20 cellular contexts compared by ENCODE assay signal in the genomic region with DNA sequence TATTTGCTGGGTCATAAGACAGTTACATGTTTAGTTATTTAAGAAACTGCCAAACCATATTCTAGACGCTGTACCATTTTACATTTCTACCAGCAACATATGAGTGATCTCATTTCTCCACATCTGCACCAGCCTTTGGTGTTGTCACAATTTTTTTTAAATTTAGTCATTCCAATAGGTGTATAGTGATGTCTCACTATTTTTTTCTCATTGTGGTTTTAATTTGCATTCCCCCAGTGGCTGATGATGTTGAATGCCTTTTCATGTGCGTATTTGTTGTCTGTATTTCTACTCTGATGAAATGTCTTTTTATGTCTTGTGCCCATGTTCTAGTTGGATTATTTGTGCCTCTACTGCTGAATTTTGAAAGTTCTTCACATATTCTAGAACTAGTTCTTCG. TPM values are rescaled to one million over a fixed set of nuclear protein-coding genes. Genes with fewer than 3 reads are reported as not detected.
"Had no signal": no experiment of that assay in that cellular context is flagged by ENCODE, and none has a peak within 500 bp of the region (broad histone marks: within the 10 kb centered on the region; RNA-seq: fewer than 3 reads in every experiment).

No MANE protein-coding gene starts in this region.

- ATAC-seq: esophagus mucosa; left lung; mucosa of descending colon; naive thymus-derived CD4-positive, alpha-beta T cell had no signal

- H3K79me2 ChIP-seq: parathyroid adenoma had no signal

- H3K4me1 Mint-ChIP-seq: naive thymus-derived CD4-positive, alpha-beta T cell had no signal

- H3K27ac ChIP-seq: colonic mucosa, left lung, parathyroid adenoma, sigmoid colon, tibial nerve had no signal

- H3K36me3 ChIP-seq: colonic mucosa, left lung, sigmoid colon, tibial nerve had no signal

- H3K4me3 Mint-ChIP-seq: naive thymus-derived CD4-positive, alpha-beta T cell had no signal

- H3K27me3 ChIP-seq: colonic mucosa, sigmoid colon, tibial nerve had no signal

- H3K4me3 ChIP-seq: colonic mucosa, left lung, mucosa of descending colon, sigmoid colon, tibial nerve had no signal

- H3K36me3 Mint-ChIP-seq: naive thymus-derived CD4-positive, alpha-beta T cell had no signal

- H3K27ac Mint-ChIP-seq: activated T-helper 2 cell treated with anti-CD3 and anti-CD28 coated beads, Interferon-gamma antibody, Interleukin-2, Interleukin-4, amounts not matched to agents 10 μg/mL and 5 μg/mL and 100 μg/mL, durations not matched to agents 14 hours and 24 hours and 36 hours; naive thymus-derived CD4-positive, alpha-beta T cell had no signal

- H2AFZ ChIP-seq: parathyroid adenoma had no signal

- H3K9me3 ChIP-seq: colonic mucosa, left lung, mucosa of descending colon, sigmoid colon, tibial nerve had no signal

- H3K9ac ChIP-seq: parathyroid adenoma had no signal

- DNase-seq: activated CD4-positive, alpha-beta T cell treated with anti-CD3 and anti-CD28 coated beads, Interleukin-2, amount 50 U/mL, for 1 hour; activated CD4-positive, CD25-positive, alpha-beta regulatory T cell; activated naive CD4-positive, alpha-beta T cell treated with anti-CD3 and anti-CD28 coated beads, Interleukin-2, amount 50 U/mL, for 16 hours; caudate nucleus; colonic mucosa; hypothalamus; kidney; left lung; mucosa of descending colon; naive thymus-derived CD4-positive, alpha-beta T cell; sigmoid colon; stimulated activated CD4-positive, alpha-beta T cell treated with anti-CD3 and anti-CD28 coated beads, Interleukin-12 subunit alpha, Interleukin-12 subunit beta, amount 100 ng/mL, for 4 hours; stimulated activated CD4-positive, alpha-beta T cell treated with anti-CD3 and anti-CD28 coated beads, Interleukin-2, amount 100 ng/mL, for 24 hours; stimulated activated naive CD4-positive, alpha-beta T cell treated with Interleukin-2 at 50 U/mL for 16 hours; substantia nigra; T-helper 2 cell had no signal

- H3K4me1 ChIP-seq: colonic mucosa, left lung, parathyroid adenoma, tibial nerve had no signal

RNA-seq across cellular contexts. Expression of a gene that starts 38.4 kb away (rescaled TPM):
- polyA plus RNA-seq: naive thymus-derived CD4-positive, alpha-beta T cell had no signal
